In the genomic region with DNA sequence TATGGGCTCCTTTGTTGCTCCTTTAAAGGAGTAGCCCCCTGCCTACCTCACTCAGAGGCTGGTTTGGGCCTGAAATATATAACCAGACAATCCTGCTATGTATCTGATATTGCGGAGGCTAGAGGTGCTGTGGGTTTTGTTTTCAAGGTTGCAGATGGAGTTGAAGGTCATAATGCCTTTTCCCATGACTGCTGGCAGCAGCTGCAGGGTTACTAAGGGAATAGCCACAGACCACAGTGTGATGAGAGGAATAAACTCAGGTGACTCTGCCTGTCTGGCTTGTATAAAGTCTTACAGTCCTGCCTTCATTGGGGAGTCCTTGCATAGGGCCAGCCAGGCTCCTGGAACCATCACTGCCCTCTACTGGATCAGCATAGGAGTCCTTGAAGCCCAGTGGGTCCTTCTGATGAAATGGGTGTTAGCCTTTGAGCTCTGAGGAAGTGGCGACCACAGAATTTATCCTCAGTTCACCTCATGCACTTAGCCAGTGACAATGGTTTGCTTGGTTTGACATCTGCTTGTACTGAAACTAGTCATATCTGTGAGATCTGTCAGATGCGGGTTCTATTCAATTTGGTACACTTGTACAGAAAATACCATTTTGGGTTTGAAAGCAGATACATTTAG, we compare ENCODE assay signal across 9 cellular contexts.
DNase-seq lines count a peak whose midpoint lies in the region; ATAC-seq, FAIRE-seq and TF ChIP-seq lines count a peak whose summit lies in the region.
"Had no signal": no experiment of that assay in that cellular context is flagged by ENCODE, and none has a peak within 500 bp of the region (broad histone marks: within the 10 kb centered on the region; RNA-seq: fewer than 3 reads in every experiment).

No MANE protein-coding gene starts in this region.

- no peaks in the 10 kb centered on the region for H3K9me2 ChIP-seq in OCI-LY7 (ENCODE audit: insufficient read depth, low read length)

- H3K4me1 ChIP-seq in OCI-LY7 (ENCODE audit: insufficient read depth, low read length, poor library complexity, severe bottlenecking), result no peaks in the 10 kb centered on the region
- H3K4me1 ChIP-seq in iPS DF 6.9 (ENCODE audit: control insufficient read depth, insufficient read depth, low read length), result no peaks in the 10 kb centered on the region
- H3K4me1 ChIP-seq: tibial artery had no signal

- no peak overlapping the region for H2AFZ ChIP-seq in OCI-LY7 (ENCODE audit: low read length)

- H3K27me3 Mint-ChIP-seq in activated naive CD8-positive, alpha-beta T cell treated with anti-CD3 and anti-CD28 coated beads, Interleukin-2, amount 50 U/mL, for 24 hours, result no peaks in the 10 kb centered on the region

- 0 out of 2 replicates have a peak, but pooled peaks cover 3% of the 10 kb centered on the region for H4K20me1 ChIP-seq in OCI-LY7 (ENCODE audit: insufficient read depth, low read length)

- no peak for FAIRE-seq in D721Med (lab: Jason Lieb, UNC)

- H3K4me1 Mint-ChIP-seq in activated naive CD8-positive, alpha-beta T cell treated with anti-CD3 and anti-CD28 coated beads, Interleukin-2, amount 50 U/mL, for 24 hours, result peaks cover 41% of the 10 kb centered on the region

- POLR2A ChIA-PET in OCI-LY7 (lab: Charles Lee), result no interaction called here

- H3K36me3 ChIP-seq in OCI-LY7 (ENCODE audit: insufficient read depth, low read length) (no peaks in the 10 kb centered on the region), iPS DF 6.9 (ENCODE audit: control insufficient read depth, insufficient read depth, low read length) (no peaks in the 10 kb centered on the region)
- H3K36me3 ChIP-seq: tibial artery had no signal

- H3K4me2 ChIP-seq in OCI-LY7 (ENCODE audit: low read length), result no peak overlapping the region

- H3K27me3 ChIP-seq in iPS DF 6.9 (ENCODE audit: control insufficient read depth, insufficient read depth, low read length), result no peaks in the 10 kb centered on the region
- H3K27me3 ChIP-seq: tibial artery had no signal

- peak; percentile 30 for TF ChIP-seq CTCF in D721Med (IDR thresholded peaks at IDR 0.05; ENCODE audit: insufficient read depth, missing control alignments)
- 0 out of 2 replicates have a peak, but pooled peaks have one; percentile 17 for TF ChIP-seq CTCF in OCI-LY7 (conservative IDR thresholded peaks at IDR 0.05; ENCODE audit: low read length)

- CTCF ChIA-PET in OCI-LY7 (lab: Charles Lee; ENCODE audit: unreplicated experiment), result no interaction called here

- H3K9me3 ChIP-seq in OCI-LY7 (ENCODE audit: low read length), result no peaks in the 10 kb centered on the region
- H3K9me3 ChIP-seq in iPS DF 6.9 (ENCODE audit: control insufficient read depth, insufficient read depth, low read length), result no peaks in the 10 kb centered on the region
- H3K9me3 ChIP-seq: tibial artery had no signal

- H3K27ac Mint-ChIP-seq in activated naive CD8-positive, alpha-beta T cell treated with anti-CD3 and anti-CD28 coated beads, Interleukin-2, amount 50 U/mL, for 24 hours, result peak overlapping the region; percentile 47

- H3K4me3 ChIP-seq in OCI-LY7 (ENCODE audit: low read depth, low read length, poor library complexity, severe bottlenecking), result no peak overlapping the region
- no peak overlapping the region for H3K4me3 ChIP-seq in iPS DF 6.9 (ENCODE audit: low read length)
- H3K4me3 ChIP-seq: tibial artery had no signal

- no peak for DNase-seq in D721Med (ENCODE audit: insufficient read length, low spot score)
- peak; percentile 2 for DNase-seq in OCI-LY7 (ENCODE audit: low spot score)
- peak; percentile 47 for DNase-seq in activated naive CD8-positive, alpha-beta T cell treated with anti-CD3 and anti-CD28 coated beads, Interleukin-2, amount 50 U/mL, for 24 hours
- DNase-seq in iPS DF 6.9 (ENCODE audit: low read depth, low spot score), result peak; percentile 47
- DNase-seq in stimulated activated CD8-positive, alpha-beta memory T cell treated with anti-CD3 and anti-CD28 coated beads, Interleukin-15, amount 100 ng/mL, for 48 hours (ENCODE audit: low read depth in 2 of 2), result peak; percentile 53 to 64
- DNase-seq in NCI-H1436 treated with DMSO at 0.1 percent for 48 hours (lab: John Stamatoyannopoulos, UW), result no peak

- H3K36me3 Mint-ChIP-seq in activated naive CD8-positive, alpha-beta T cell treated with anti-CD3 and anti-CD28 coated beads, Interleukin-2, amount 50 U/mL, for 24 hours (ENCODE audit: low read depth), result no peaks in the 10 kb centered on the region

- no TSS peak for BruUV-seq in OCI-LY7 (replicated peaks; lab: Mats Ljungman, UMichigan)

- no peaks in the 10 kb centered on the region for H3K9me3 Mint-ChIP-seq in activated naive CD8-positive, alpha-beta T cell treated with anti-CD3 and anti-CD28 coated beads, Interleukin-2, amount 50 U/mL, for 24 hours

- WGBS in iPS DF 6.9 (ENCODE audit: insufficient coverage, insufficient read length), result no CpG with 5 or more reads among the region's 3 CpGs

- intact Hi-C loops in OCI-LY7 (cut with micrococcal nuclease; ENCODE audit: unreplicated experiment), result no loop called here

- ATAC-seq in GM19351 (IDR thresholded peaks at IDR 0.05; ENCODE audit: unreplicated experiment) (peak; percentile 98), HG03196 (IDR thresholded peaks at IDR 0.05; ENCODE audit: unreplicated experiment) (peak; percentile 93)
- peak; percentile 92 for ATAC-seq in activated naive CD8-positive, alpha-beta T cell treated with anti-CD3 and anti-CD28 coated beads, Interleukin-2, amount 50 U/mL, for 24 hours

- H3K27ac ChIP-seq in OCI-LY7 (ENCODE audit: low read depth, low read length, poor library complexity, severe bottlenecking) (no peak overlapping the region), iPS DF 6.9 (ENCODE audit: low read length) (no peak overlapping the region)
- H3K27ac ChIP-seq: tibial artery had no signal

- H3K79me2 ChIP-seq in OCI-LY7 (ENCODE audit: insufficient read depth, low read depth, low read length), result no peaks in the 10 kb centered on the region

- H3K4me3 Mint-ChIP-seq in activated naive CD8-positive, alpha-beta T cell treated with anti-CD3 and anti-CD28 coated beads, Interleukin-2, amount 50 U/mL, for 24 hours, result peak overlapping the region; percentile 15

Comparison
In these comparisons a context has a peak if more than half of its experiments do, and no peak if none do; other contexts are left out.
1. DNase-seq: peak in OCI-LY7 (single experiment), activated naive CD8-positive, alpha-beta T cell treated with anti-CD3 and anti-CD28 coated beads, Interleukin-2, amount 50 U/mL, for 24 hours (single experiment), iPS DF 6.9 (single experiment) and stimulated activated CD8-positive, alpha-beta memory T cell treated with anti-CD3 and anti-CD28 coated beads, Interleukin-15, amount 100 ng/mL, for 48 hours (2 of 2); none in D721Med (single experiment) and NCI-H1436 treated with DMSO at 0.1 percent for 48 hours (single experiment).
2. Peak in every context shown above with its lines, with median percentiles within 50 percentile points of each other: ATAC-seq.